10 cellular contexts compared by ENCODE assay signal in the genomic region with DNA sequence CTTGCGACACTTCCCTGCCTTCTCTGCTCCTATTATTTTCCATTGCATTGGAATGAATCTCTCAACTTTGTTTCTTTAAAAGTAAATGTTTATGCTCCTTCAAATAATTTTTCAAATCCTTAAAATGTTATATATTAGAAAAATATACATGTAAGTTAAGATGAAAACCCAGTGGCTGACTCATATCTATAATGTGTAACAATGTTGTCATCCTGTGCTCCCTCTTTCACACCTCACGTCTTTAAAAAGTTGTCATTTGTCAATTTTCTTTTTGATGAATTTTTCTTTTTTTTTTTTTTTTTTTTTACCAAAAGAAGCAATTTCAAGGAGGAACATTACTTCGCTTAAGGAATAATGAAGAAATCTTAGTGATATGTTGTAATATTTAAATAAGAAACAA. TPM values are rescaled to one million over a fixed set of nuclear protein-coding genes. Genes with fewer than 3 reads are reported as not detected.
DNase-seq lines count a peak whose midpoint lies in the region; ATAC-seq and TF ChIP-seq lines count a peak whose summit lies in the region.
"Had no signal": no experiment of that assay in that cellular context is flagged by ENCODE, and none has a peak within 500 bp of the region (broad histone marks: within the 10 kb centered on the region; RNA-seq: fewer than 3 reads in every experiment).

No MANE protein-coding gene starts in this region.

- no peak for TF ChIP-seq CTCF in heart right ventricle (IDR thresholded peaks at IDR 0.05)
- TF ChIP-seq CTCF in esophagus squamous epithelium (IDR thresholded peaks at IDR 0.05): no peak
- no peak for TF ChIP-seq CTCF in osteoblast (IDR thresholded peaks at IDR 0.05; ENCODE audit: extremely low read depth, low read depth, low read length)

- no peak overlapping the region for H2AFZ ChIP-seq in osteoblast (ENCODE audit: low read length)

- H3K4me3 ChIP-seq in heart right ventricle (peak overlapping the region in 9 of 10 donors; percentile 54 to 79 (median 69)), esophagus squamous epithelium (peak overlapping the region in 3 of 4 donors; percentile 55 to 76 (median 55)), osteoblast (ENCODE audit: insufficient read depth, low read length) (peak overlapping the region; percentile 93)

- no peak for TF ChIP-seq POLR2A in esophagus squamous epithelium (IDR thresholded peaks at IDR 0.05)

- DNase-seq in heart right ventricle: no peak
- no peak for DNase-seq in left ventricle myocardium superior
- no peak for DNase-seq in esophagus squamous epithelium (lab: John Stamatoyannopoulos, UW)
- no peak for DNase-seq in osteoblast (ENCODE audit: insufficient read length, low spot score, missing footprints)
- no peak for DNase-seq in SKM-1 (lab: John Stamatoyannopoulos, UW; ENCODE audit: unreplicated experiment)
- no peak for DNase-seq in NCI-H446 treated with DMSO at 0.1 percent for 48 hours (lab: John Stamatoyannopoulos, UW)
- no peak for DNase-seq in LoVo (ENCODE audit: low spot score)
- DNase-seq in activated naive CD4-positive, alpha-beta T cell treated with anti-CD3 and anti-CD28 coated beads, Interleukin-2, amount 50 U/mL, for 72 hours (ENCODE audit: low spot score in 2 of 2): no peak
- DNase-seq: activated naive CD8-positive, alpha-beta T cell treated with anti-CD3 and anti-CD28 coated beads, Interleukin-2, amount 50 U/mL, for 24 hours; DND-41 had no signal

- no peaks in the 10 kb centered on the region for H4K20me1 ChIP-seq in osteoblast (ENCODE audit: insufficient read depth, low read length)

- H3K9me3 ChIP-seq in heart right ventricle (no peaks in the 10 kb centered on the region), esophagus squamous epithelium (no peaks in the 10 kb centered on the region), osteoblast (ENCODE audit: low read depth, low read length) (no peaks in the 10 kb centered on the region)

- H3K27ac ChIP-seq in heart right ventricle: peak overlapping the region in 8 of 10 donors; percentile 88 to 96 (median 92)
- H3K27ac ChIP-seq in esophagus squamous epithelium: peak overlapping the region in 2 of 4 donors; percentile 76 to 86
- H3K27ac ChIP-seq in osteoblast (ENCODE audit: low read depth, low read length): peak overlapping the region; percentile 98

- H3K36me3 ChIP-seq in heart right ventricle (no peaks in the 10 kb centered on the region), esophagus squamous epithelium (no peaks in the 10 kb centered on the region), osteoblast (ENCODE audit: insufficient read depth, low read length) (no peaks in the 10 kb centered on the region)

- H3K27ac Mint-ChIP-seq in activated naive CD4-positive, alpha-beta T cell treated with anti-CD3 and anti-CD28 coated beads, Interleukin-2, amount 50 U/mL, for 72 hours: no peak overlapping the region
- H3K27ac Mint-ChIP-seq: activated naive CD8-positive, alpha-beta T cell treated with anti-CD3 and anti-CD28 coated beads, Interleukin-2, amount 50 U/mL, for 24 hours had no signal

- intact Hi-C loops in heart right ventricle (cut with DNase I): loop anchor here (5.0 to 10.0 kb wide), 18 partner anchors 38 to 480 kb away; no protein-coding TSS in a partner anchor
- intact Hi-C loops in left ventricle myocardium superior (cut with micrococcal nuclease): loop anchor here (10.0 kb wide), 2 partner anchors 400 to 480 kb away; no protein-coding TSS in a partner anchor
- intact Hi-C loops in esophagus squamous epithelium (cut with DNase I): no loop called here

- WGBS in heart right ventricle, 2 donors: 54 to 69% methylated on average over 3 of the region's 3 CpGs
- 45 to 52% methylated on average over 3 of the region's 3 CpGs for WGBS in esophagus squamous epithelium, 2 donors

- peaks cover 0 to 53% (median 42%) of the 10 kb centered on the region in 9 donors for H3K4me1 ChIP-seq in heart right ventricle
- peaks cover 0 to 37% (median 3%) of the 10 kb centered on the region in 3 donors for H3K4me1 ChIP-seq in esophagus squamous epithelium
- H3K4me1 ChIP-seq in osteoblast (ENCODE audit: insufficient read depth, low read length): peaks cover 44% of the 10 kb centered on the region

- ATAC-seq in heart right ventricle: no peak
- ATAC-seq in left ventricle myocardium superior: no peak
- ATAC-seq in activated naive CD4-positive, alpha-beta T cell treated with anti-CD3 and anti-CD28 coated beads, Interleukin-2, amount 50 U/mL, for 72 hours: no peak
- ATAC-seq: activated naive CD8-positive, alpha-beta T cell treated with anti-CD3 and anti-CD28 coated beads, Interleukin-2, amount 50 U/mL, for 24 hours had no signal

- H3K9me3 Mint-ChIP-seq in activated naive CD4-positive, alpha-beta T cell treated with anti-CD3 and anti-CD28 coated beads, Interleukin-2, amount 50 U/mL, for 72 hours: no peaks in the 10 kb centered on the region
- H3K9me3 Mint-ChIP-seq: activated naive CD8-positive, alpha-beta T cell treated with anti-CD3 and anti-CD28 coated beads, Interleukin-2, amount 50 U/mL, for 24 hours had no signal

- peak overlapping the region; percentile 74 for H3K4me2 ChIP-seq in osteoblast (ENCODE audit: insufficient read depth, low read length)

- H3K79me2 ChIP-seq in osteoblast (ENCODE audit: insufficient read depth, low read length): peaks cover 84% of the 10 kb centered on the region

- H3K27me3 ChIP-seq in heart right ventricle (no peaks in the 10 kb centered on the region), esophagus squamous epithelium (no peaks in the 10 kb centered on the region), osteoblast (ENCODE audit: insufficient read depth, low read length) (no peaks in the 10 kb centered on the region)

- H3K36me3 Mint-ChIP-seq in activated naive CD4-positive, alpha-beta T cell treated with anti-CD3 and anti-CD28 coated beads, Interleukin-2, amount 50 U/mL, for 72 hours: peaks cover 0 to 4% of the 10 kb centered on the region in 2 donors

RNA-seq across cellular contexts. Expression of a gene that starts 3.7 kb away (rescaled TPM):
- total RNA-seq in heart right ventricle (10 to 100 TPM; 22.0 to 41.1 (median 28.6) TPM), left ventricle myocardium superior (20.7 TPM), esophagus squamous epithelium (10 to 100 TPM in 1 of 4 donors, 1 to 10 TPM in 2, under 1 TPM in 1; 0.57 to 35.7 (median 6.1) TPM), osteoblast (80.4 and 81.1 TPM in 2 replicates)
- polyA plus RNA-seq in heart right ventricle: 1 to 10 TPM; 3.2 to 8.1 TPM
- 1 to 10 TPM in 1 of 2 donors, not detected in 1; 3.3 TPM for total RNA-seq in activated naive CD4-positive, alpha-beta T cell treated with anti-CD3 and anti-CD28 coated beads, Interleukin-2, amount 50 U/mL, for 72 hours
